ENCODE assay signal across 8 cellular contexts in the genomic region with DNA sequence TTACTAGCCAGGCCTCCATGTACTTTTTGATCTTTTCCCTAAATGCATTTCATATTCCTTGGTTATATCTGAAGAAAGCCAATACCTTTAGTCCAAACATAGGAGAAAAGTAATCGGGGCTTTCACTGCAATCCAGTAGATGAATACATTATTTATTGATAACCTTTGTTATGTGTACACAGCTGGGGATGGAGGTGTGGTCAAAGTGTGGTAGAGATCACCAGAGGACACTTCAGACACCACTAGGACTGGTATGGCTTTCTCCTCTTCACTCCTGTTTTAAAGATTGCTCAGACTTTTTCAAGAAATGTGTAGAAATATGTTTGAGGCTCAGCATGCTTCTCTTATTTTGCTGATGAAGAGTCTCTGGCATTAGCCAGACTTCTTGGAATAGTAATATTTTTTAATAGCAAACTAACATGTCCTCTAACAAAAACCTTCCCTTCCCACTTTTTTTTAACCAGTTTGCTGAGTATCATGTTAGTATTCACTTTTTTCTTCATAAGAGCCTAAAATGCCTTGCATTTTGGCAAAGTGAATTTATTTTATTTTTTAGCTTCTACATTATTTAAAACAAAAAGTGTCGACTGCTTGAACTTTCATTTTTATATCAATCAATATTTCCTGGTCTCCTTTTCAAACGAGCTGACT.
DNase-seq lines count a peak whose midpoint lies in the region; ATAC-seq and TF ChIP-seq lines count a peak whose summit lies in the region.

No MANE protein-coding gene starts in this region.

- ATAC-seq in GM18498 (IDR thresholded peaks at IDR 0.05; ENCODE audit: unreplicated experiment) (peak; percentile 34), HG03097 (IDR thresholded peaks at IDR 0.05; ENCODE audit: low FRiP score, unreplicated experiment) (peak; percentile 31), omental fat pad (ENCODE audit: low FRiP score) (no peak)
- ATAC-seq in activated T-helper 17 cell treated with anti-CD3 and anti-CD28 coated beads, Interleukin-2, amount 50 U/mL, for 72 hours (replicated peaks): peak; percentile 39
- no peak for ATAC-seq in naive thymus-derived CD4-positive, alpha-beta T cell

- TF ChIP-seq CTCF in omental fat pad (IDR thresholded peaks at IDR 0.05) (no peak), testis (IDR thresholded peaks at IDR 0.05) (no peak)

- H3K36me3 ChIP-seq in naive thymus-derived CD4-positive, alpha-beta T cell (ENCODE audit: control insufficient read depth in 2 of 3, insufficient read depth in 3 of 3, low read length in 3 of 3): no peaks in the 10 kb centered on the region
- no peaks in the 10 kb centered on the region for H3K36me3 ChIP-seq in testis (ENCODE audit: low read depth, missing control alignments)

- POLR2A ChIA-PET in naive thymus-derived CD4-positive, alpha-beta T cell (lab: Charles Lee): interaction anchor here (0.6 to 16.2 kb wide), 15 partner anchors 10 to 1003 kb away, joined by 3 to 198 read pairs (median 26); a partner anchor contains a TSS

- H3K27ac Mint-ChIP-seq in activated T-helper 17 cell treated with anti-CD3 and anti-CD28 coated beads, Interleukin-2, amount 50 U/mL, for 72 hours: peak overlapping the region; percentile 82
- peak overlapping the region; percentile 88 to 100 (median 95) for H3K27ac Mint-ChIP-seq in naive thymus-derived CD4-positive, alpha-beta T cell

- H3K36me3 Mint-ChIP-seq in activated T-helper 17 cell treated with anti-CD3 and anti-CD28 coated beads, Interleukin-2, amount 50 U/mL, for 72 hours (ENCODE audit: low read depth): no peaks in the 10 kb centered on the region
- H3K36me3 Mint-ChIP-seq in naive thymus-derived CD4-positive, alpha-beta T cell: peaks cover 0 to 17% (median 0%) of the 10 kb centered on the region in 5 donors

- intact Hi-C loops in naive thymus-derived CD4-positive, alpha-beta T cell (cut with micrococcal nuclease): loop anchor here (1.0 kb wide), 3 partner anchors 10 to 40 kb away; no protein-coding TSS in a partner anchor
- intact Hi-C loops in testis (cut with DNase I; ENCODE audit: low total_unique reads): no loop called here

- peaks cover 41% of the 10 kb centered on the region in 2 donors for H3K4me1 ChIP-seq in naive thymus-derived CD4-positive, alpha-beta T cell (ENCODE audit: control insufficient read depth in 2 of 2, insufficient read depth in 2 of 2, low read length in 2 of 2)
- peaks cover 8% of the 10 kb centered on the region for H3K4me1 ChIP-seq in testis

- H3K27me3 ChIP-seq in naive thymus-derived CD4-positive, alpha-beta T cell (ENCODE audit: control insufficient read depth in 2 of 2, insufficient read depth in 2 of 2, low read length in 2 of 2): no peaks in the 10 kb centered on the region
- no peaks in the 10 kb centered on the region for H3K27me3 ChIP-seq in testis

- peak overlapping the region; percentile 84 for H3K27ac ChIP-seq in naive thymus-derived CD4-positive, alpha-beta T cell (ENCODE audit: low read depth, low read length)
- H3K27ac ChIP-seq in testis: peak overlapping the region in 1 of 2 donors; percentile 62

- H3K4me3 Mint-ChIP-seq in activated T-helper 17 cell treated with anti-CD3 and anti-CD28 coated beads, Interleukin-2, amount 50 U/mL, for 72 hours: peak overlapping the region; percentile 82
- peak overlapping the region; percentile 83 to 98 (median 91) for H3K4me3 Mint-ChIP-seq in naive thymus-derived CD4-positive, alpha-beta T cell

- 47 to 51% methylated on average over 3 of the region's 3 CpGs for WGBS in testis, 2 donors

- no peaks in the 10 kb centered on the region for H3K9me3 ChIP-seq in naive thymus-derived CD4-positive, alpha-beta T cell (ENCODE audit: control insufficient read depth in 2 of 3, low read length in 3 of 3)
- H3K9me3 ChIP-seq in testis: no peaks in the 10 kb centered on the region

- CTCF ChIA-PET in naive thymus-derived CD4-positive, alpha-beta T cell (lab: Charles Lee): interaction anchor here (1.0 to 2.3 kb wide), 7 partner anchors 10 to 65 kb away, joined by 3 to 8 read pairs (median 6); a partner anchor contains a TSS

- no peaks in the 10 kb centered on the region for H3K9me3 Mint-ChIP-seq in activated T-helper 17 cell treated with anti-CD3 and anti-CD28 coated beads, Interleukin-2, amount 50 U/mL, for 72 hours
- H3K9me3 Mint-ChIP-seq in naive thymus-derived CD4-positive, alpha-beta T cell: peaks cover 0 to 15% (median 0%) of the 10 kb centered on the region in 11 donors

- DNase-seq in naive thymus-derived CD4-positive, alpha-beta T cell: no peak
- DNase-seq in GM19238 (ENCODE audit: insufficient read length, low spot score) (no peak), omental fat pad (ENCODE audit: low spot score) (no peak), testis (no peak), AG08396 (ENCODE audit: low spot score) (no peak)

- peaks cover 28% of the 10 kb centered on the region for H3K4me1 Mint-ChIP-seq in activated T-helper 17 cell treated with anti-CD3 and anti-CD28 coated beads, Interleukin-2, amount 50 U/mL, for 72 hours
- peaks cover 41 to 84% (median 70%) of the 10 kb centered on the region in 7 donors for H3K4me1 Mint-ChIP-seq in naive thymus-derived CD4-positive, alpha-beta T cell

- H3K4me3 ChIP-seq in naive thymus-derived CD4-positive, alpha-beta T cell (ENCODE audit: low read length): peak overlapping the region; percentile 65
- H3K4me3 ChIP-seq in testis: no peak overlapping the region

- H3K27me3 Mint-ChIP-seq in activated T-helper 17 cell treated with anti-CD3 and anti-CD28 coated beads, Interleukin-2, amount 50 U/mL, for 72 hours: no peaks in the 10 kb centered on the region
- H3K27me3 Mint-ChIP-seq in naive thymus-derived CD4-positive, alpha-beta T cell: no peaks in the 10 kb centered on the region

- no peak for TF ChIP-seq POLR2A in testis (IDR thresholded peaks at IDR 0.05)

Comparison
In these comparisons a context has a peak if more than half of its experiments do, and no peak if none do; other contexts are left out.
1. ATAC-seq: peak in GM18498 (single experiment), HG03097 (single experiment) and activated T-helper 17 cell treated with anti-CD3 and anti-CD28 coated beads, Interleukin-2, amount 50 U/mL, for 72 hours (single experiment); none in naive thymus-derived CD4-positive, alpha-beta T cell (single experiment) and omental fat pad (single experiment).